21 cellular contexts compared by ENCODE assay signal in genomic region chr5:143425835-143426234, GRCh38. TPM values are rescaled to one million over a fixed set of nuclear protein-coding genes. Genes with fewer than 3 reads are reported as not detected.
DNase-seq lines count a peak whose midpoint lies in the region; ATAC-seq, FAIRE-seq and TF ChIP-seq lines count a peak whose summit lies in the region.
"Had no signal": no experiment of that assay in that cellular context is flagged by ENCODE, and none has a peak within 500 bp of the region (broad histone marks: within the 10 kb centered on the region; RNA-seq: fewer than 3 reads in every experiment).

No MANE protein-coding gene starts in this region.

- peak overlapping the region; percentile 28 for H3K4me3 Mint-ChIP-seq in stimulated activated naive CD8-positive, alpha-beta T cell treated with anti-CD3 and anti-CD28 coated beads, Interleukin-15, Interleukin-2, amounts not matched to agents 100 ng/mL and 50 ng/mL, for 24 hours
- no peak overlapping the region for H3K4me3 Mint-ChIP-seq in stimulated activated naive CD8-positive, alpha-beta T cell treated with anti-CD3 and anti-CD28 coated beads, Interleukin-15, amount 100 ng/mL, for 72 hours
- H3K4me3 Mint-ChIP-seq: B cell; CD4-positive, CD25-positive, alpha-beta regulatory T cell; CD8-positive, alpha-beta T cell; GM23338; H9; HFFc6 had no signal

- H3K27me3 ChIP-seq in Karpas-422 (ENCODE audit: low read length): no peaks in the 10 kb centered on the region
- H3K27me3 ChIP-seq: BLaER1 had no signal

- H3K27ac Mint-ChIP-seq in stimulated activated naive CD8-positive, alpha-beta T cell treated with anti-CD3 and anti-CD28 coated beads, Interleukin-15, Interleukin-2, amounts not matched to agents 100 ng/mL and 50 ng/mL, for 24 hours: no peak overlapping the region
- H3K27ac Mint-ChIP-seq in stimulated activated naive CD8-positive, alpha-beta T cell treated with anti-CD3 and anti-CD28 coated beads, Interleukin-15, amount 100 ng/mL, for 72 hours: no peak overlapping the region
- H3K27ac Mint-ChIP-seq: B cell; CD8-positive, alpha-beta T cell; GM23338; H9; HFFc6 had no signal

- H3K4me1 ChIP-seq in Karpas-422 (ENCODE audit: low read length): peaks cover 89% of the 10 kb centered on the region
- H3K4me1 ChIP-seq: BLaER1, Caco-2 had no signal

- peak; percentile 68 for FAIRE-seq in GM12892 (lab: Jason Lieb, UNC)

- H3K9me2 ChIP-seq in Karpas-422 (replicated peaks; ENCODE audit: insufficient read depth, low read length): no peaks in the 10 kb centered on the region

- TF ChIP-seq POLR2A in GM12892 (IDR thresholded peaks at IDR 0.05; ENCODE audit: low read depth, low read length): no peak

- H2AFZ ChIP-seq in Karpas-422 (ENCODE audit: low read length): no peak overlapping the region
- H2AFZ ChIP-seq: GM23338 had no signal

- no peaks in the 10 kb centered on the region for H3K27me3 Mint-ChIP-seq in stimulated activated naive CD8-positive, alpha-beta T cell treated with anti-CD3 and anti-CD28 coated beads, Interleukin-15, Interleukin-2, amounts not matched to agents 100 ng/mL and 50 ng/mL, for 24 hours
- H3K27me3 Mint-ChIP-seq in stimulated activated naive CD8-positive, alpha-beta T cell treated with anti-CD3 and anti-CD28 coated beads, Interleukin-15, amount 100 ng/mL, for 72 hours: no peaks in the 10 kb centered on the region
- H3K27me3 Mint-ChIP-seq: B cell; CD4-positive, CD25-positive, alpha-beta regulatory T cell had no signal

- peaks cover 44% of the 10 kb centered on the region for H3K4me1 Mint-ChIP-seq in stimulated activated naive CD8-positive, alpha-beta T cell treated with anti-CD3 and anti-CD28 coated beads, Interleukin-15, Interleukin-2, amounts not matched to agents 100 ng/mL and 50 ng/mL, for 24 hours (ENCODE audit: low read depth)
- peaks cover 31% of the 10 kb centered on the region for H3K4me1 Mint-ChIP-seq in stimulated activated naive CD8-positive, alpha-beta T cell treated with anti-CD3 and anti-CD28 coated beads, Interleukin-15, amount 100 ng/mL, for 72 hours
- H3K4me1 Mint-ChIP-seq: H9 had no signal

- peak overlapping the region; percentile 59 for H3K27ac ChIP-seq in Karpas-422 (ENCODE audit: low read length)
- H3K27ac ChIP-seq: BLaER1, C4-2B had no signal

- peaks cover 95% of the 10 kb centered on the region for H3K79me2 ChIP-seq in Karpas-422 (ENCODE audit: low read length)

- no peaks in the 10 kb centered on the region for H4K20me1 ChIP-seq in Karpas-422 (ENCODE audit: insufficient read depth, low read depth, low read length)
- H4K20me1 ChIP-seq: BLaER1 had no signal

- peak overlapping the region; percentile 23 for H3K4me2 ChIP-seq in Karpas-422 (ENCODE audit: low read depth, low read length, poor library complexity, severe bottlenecking)
- H3K4me2 ChIP-seq: BLaER1, GM23338 had no signal

- no peaks in the 10 kb centered on the region for H3K9me3 ChIP-seq in Karpas-422 (ENCODE audit: low read length)
- H3K9me3 ChIP-seq: BLaER1, Caco-2 had no signal

- DNase-seq in stimulated activated naive CD8-positive, alpha-beta T cell treated with anti-CD3 and anti-CD28 coated beads, Interleukin-15, amount 100 ng/mL, for 72 hours: no peak
- DNase-seq in GM12892 (ENCODE audit: insufficient read length) (no peak), Karpas-422 (no peak), NCI-H2029 (lab: John Stamatoyannopoulos, UW) (no peak)
- DNase-seq: Caco-2; CD4-positive, CD25-positive, alpha-beta regulatory T cell; CD8-positive, alpha-beta T cell; DMS153; DND-41; EL; GDM1; H9; HFFc6 had no signal

- H3K36me3 ChIP-seq in Karpas-422 (ENCODE audit: insufficient read depth, low read length): peaks cover 63% of the 10 kb centered on the region
- H3K36me3 ChIP-seq: BLaER1 had no signal

- peaks cover 8% of the 10 kb centered on the region for H3K9me3 Mint-ChIP-seq in stimulated activated naive CD8-positive, alpha-beta T cell treated with anti-CD3 and anti-CD28 coated beads, Interleukin-15, Interleukin-2, amounts not matched to agents 100 ng/mL and 50 ng/mL, for 24 hours
- H3K9me3 Mint-ChIP-seq in stimulated activated naive CD8-positive, alpha-beta T cell treated with anti-CD3 and anti-CD28 coated beads, Interleukin-15, amount 100 ng/mL, for 72 hours: peaks cover 0 to 3% of the 10 kb centered on the region in 2 donors
- H3K9me3 Mint-ChIP-seq: CD8-positive, alpha-beta T cell; GM23338; H9; HFFc6 had no signal

- H3K36me3 Mint-ChIP-seq in stimulated activated naive CD8-positive, alpha-beta T cell treated with anti-CD3 and anti-CD28 coated beads, Interleukin-15, Interleukin-2, amounts not matched to agents 100 ng/mL and 50 ng/mL, for 24 hours (ENCODE audit: low read depth): peaks cover 10% of the 10 kb centered on the region

- no peak for ATAC-seq in stimulated activated naive CD8-positive, alpha-beta T cell treated with anti-CD3 and anti-CD28 coated beads, Interleukin-15, amount 100 ng/mL, for 72 hours
- no peak for ATAC-seq in HG02763 (IDR thresholded peaks at IDR 0.05; ENCODE audit: unreplicated experiment)
- ATAC-seq: CD8-positive, alpha-beta T cell; GM23338; HCT116 had no signal

- no peak overlapping the region for H3K9ac ChIP-seq in Karpas-422 (ENCODE audit: low read length)
- H3K9ac ChIP-seq: BLaER1 had no signal

- no peak overlapping the region for H3K4me3 ChIP-seq in Karpas-422 (ENCODE audit: low read length)
- H3K4me3 ChIP-seq: BLaER1, GM12878, GM23338 had no signal

RNA-seq across cellular contexts. Expression of gene NR3C1, which starts 22.3 kb away (rescaled TPM):
- 104 TPM for polyA plus RNA-seq in GM12892 (2012; ENCODE audit: missing spikeins)
- 189 and 364 TPM in 2 replicates for total RNA-seq in Karpas-422 (2014; rRNA removed; shearing (Covaris generic); ENCODE audit: low replicate concordance)
